ENCODE assay signal across 14 cellular contexts in the genomic region with DNA sequence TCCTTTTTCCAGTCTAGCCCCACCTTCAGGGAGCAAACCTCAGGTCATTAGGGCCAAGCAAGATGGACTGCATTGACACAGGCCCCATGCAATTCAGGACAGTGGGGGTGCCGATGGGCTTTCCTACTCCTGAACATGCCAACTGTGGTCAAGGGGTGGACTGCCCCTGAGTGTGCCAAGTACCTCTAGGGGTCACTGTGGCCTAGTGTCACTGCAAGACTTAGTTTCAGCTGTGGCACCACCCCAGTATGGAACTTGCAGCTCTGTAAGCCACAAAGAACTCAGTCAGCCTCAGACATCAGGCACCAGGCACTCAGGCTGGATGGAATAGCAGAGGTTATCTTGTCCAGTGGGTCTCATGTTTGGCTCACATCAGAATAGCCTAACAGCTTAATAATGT. TPM values are rescaled to one million over a fixed set of nuclear protein-coding genes. Genes with fewer than 3 reads are reported as not detected.
DNase-seq lines count a peak whose midpoint lies in the region; ATAC-seq and TF ChIP-seq lines count a peak whose summit lies in the region.
"Had no signal": no experiment of that assay in that cellular context is flagged by ENCODE, and none has a peak within 500 bp of the region (broad histone marks: within the 10 kb centered on the region; RNA-seq: fewer than 3 reads in every experiment).

No MANE protein-coding gene starts in this region.

- no peaks in the 10 kb centered on the region for H3K9me2 ChIP-seq in Loucy (replicated peaks; ENCODE audit: low read depth, low read length)

- no peaks in the 10 kb centered on the region for H3F3A ChIP-seq in Loucy (ENCODE audit: low read depth)

- TF ChIP-seq CTCF in GM12865 (IDR thresholded peaks at IDR 0.05; ENCODE audit: insufficient read depth, low read depth, low read length, missing control alignments) (peak; percentile 7), Loucy (conservative IDR thresholded peaks at IDR 0.05; ENCODE audit: low read length) (peak; percentile 61)

- no CpG with 5 or more reads among the region's 1 CpG for WGBS in mesendoderm (ENCODE audit: extremely low coverage, insufficient coverage, low lambda C conversion rate)
- 98 to 100% methylated on average over 1 of the region's 1 CpG for WGBS in aorta, 2 donors

- H3K4me2 ChIP-seq in Loucy (ENCODE audit: low read depth, low read length, poor library complexity, severe bottlenecking): no peak overlapping the region
- H3K4me2 ChIP-seq in mesendoderm (ENCODE audit: low read length): no peak overlapping the region

- no peak overlapping the region for H3K56ac ChIP-seq in mesendoderm (ENCODE audit: low read length)

- H2AK5ac ChIP-seq in mesendoderm (ENCODE audit: low read length): no peak overlapping the region

- no peak overlapping the region for H3K18ac ChIP-seq in mesendoderm (ENCODE audit: low read length)

- no peak overlapping the region for H3K27ac ChIP-seq in mesendoderm (ENCODE audit: low read depth, low read length)
- H3K27ac ChIP-seq in aorta (ENCODE audit: low read depth in 1 of 2, low read length in 2 of 2): no peak overlapping the region
- H3K27ac ChIP-seq: cardiac muscle cell, esophagus squamous epithelium had no signal

- peak; percentile 35 for DNase-seq in GM12865 (ENCODE audit: low read depth)
- DNase-seq in SW480 (ENCODE audit: low spot score): peak; percentile 59
- peak; percentile 75 for DNase-seq in mesendoderm
- DNase-seq in aorta: no peak
- DNase-seq in iPS-NIHi11 (ENCODE audit: low spot score): no peak
- DNase-seq: activated naive CD4-positive, alpha-beta T cell treated with Interleukin-2 at 50 U/mL for 16 hours; esophagus squamous epithelium; MG63; naive thymus-derived CD4-positive, alpha-beta T cell; NCI-H510A had no signal

- no peaks in the 10 kb centered on the region for H3K4me1 ChIP-seq in Loucy (ENCODE audit: insufficient read depth, low read length, poor library complexity, severe bottlenecking)
- H3K4me1 ChIP-seq in mesendoderm (ENCODE audit: control insufficient read depth, low read depth, low read length): peaks cover 3% of the 10 kb centered on the region
- H3K4me1 ChIP-seq in aorta (ENCODE audit: control insufficient read depth in 1 of 2, insufficient read depth in 2 of 2, low read length in 2 of 2): no peaks in the 10 kb centered on the region
- H3K4me1 ChIP-seq: esophagus squamous epithelium had no signal

- H2BK5ac ChIP-seq in mesendoderm (ENCODE audit: low read length): no peak overlapping the region

- no peak overlapping the region for H3K4ac ChIP-seq in mesendoderm (ENCODE audit: low read depth, low read length)

- ATAC-seq in GM18907 (IDR thresholded peaks at IDR 0.05; ENCODE audit: unreplicated experiment): no peak
- ATAC-seq in aorta (ENCODE audit: low FRiP score): no peak
- ATAC-seq in esophagus mucosa: no peak
- ATAC-seq: naive thymus-derived CD4-positive, alpha-beta T cell had no signal

- intact Hi-C loops in aorta (cut with DNase I): loop anchor here (10.0 kb wide), 2 partner anchors 316 to 476 kb away; no protein-coding TSS in a partner anchor

- peaks cover 29% of the 10 kb centered on the region; the same call in 1 of the 2 replicates for H3K36me3 ChIP-seq in Loucy (ENCODE audit: insufficient read depth, low read length)
- H3K36me3 ChIP-seq in mesendoderm (ENCODE audit: control insufficient read depth, insufficient read depth, low read length): peaks cover 2% of the 10 kb centered on the region
- peaks cover 4 to 6% of the 10 kb centered on the region in 2 donors for H3K36me3 ChIP-seq in aorta (ENCODE audit: control insufficient read depth in 1 of 2, insufficient read depth in 2 of 2, low read length in 1 of 2)
- H3K36me3 ChIP-seq: cardiac muscle cell had no signal

- no peaks in the 10 kb centered on the region for H3K79me1 ChIP-seq in mesendoderm (ENCODE audit: low read length)

- no peak overlapping the region for H2BK120ac ChIP-seq in mesendoderm (ENCODE audit: low read depth, low read length)

- no peak overlapping the region for H2AFZ ChIP-seq in Loucy (ENCODE audit: low read length)

- H3K4me3 ChIP-seq in GM12865 (ENCODE audit: low read depth, low read length) (no peak overlapping the region), Loucy (ENCODE audit: low read length, poor library complexity, severe bottlenecking) (no peak overlapping the region), mesendoderm (ENCODE audit: low read length) (no peak overlapping the region), aorta (ENCODE audit: low read length in 2 of 2) (no peak overlapping the region)
- H3K4me3 ChIP-seq: cardiac muscle cell, esophagus squamous epithelium, MG63 had no signal

- H3K79me2 ChIP-seq in Loucy (ENCODE audit: insufficient read depth, low read length): no peaks in the 10 kb centered on the region
- no peaks in the 10 kb centered on the region for H3K79me2 ChIP-seq in mesendoderm (ENCODE audit: control insufficient read depth, insufficient read depth, low read length)

- H4K5ac ChIP-seq in mesendoderm (ENCODE audit: low read length): no peak overlapping the region

- H3K9ac ChIP-seq in Loucy (ENCODE audit: low read depth, low read length, poor library complexity, severe bottlenecking) (no peak overlapping the region), mesendoderm (ENCODE audit: low read length) (no peak overlapping the region)

- no peaks in the 10 kb centered on the region for H4K20me1 ChIP-seq in Loucy (ENCODE audit: insufficient read depth, low read length, poor library complexity, severe bottlenecking)

- H2BK15ac ChIP-seq in mesendoderm (replicated peaks; ENCODE audit: low read depth): no peak overlapping the region

- H3K9me3 ChIP-seq in Loucy (ENCODE audit: insufficient read depth, low read depth, low read length) (no peaks in the 10 kb centered on the region), aorta (ENCODE audit: control insufficient read depth, low read length) (no peaks in the 10 kb centered on the region)
- H3K9me3 ChIP-seq: esophagus squamous epithelium, MG63 had no signal

- no peak overlapping the region for H4K8ac ChIP-seq in mesendoderm (ENCODE audit: low read depth, low read length)

- no peak overlapping the region for H3K23ac ChIP-seq in mesendoderm (ENCODE audit: low read length)

- H3K27me3 ChIP-seq in Loucy (ENCODE audit: insufficient read depth, low read length, poor library complexity, severe bottlenecking): no peaks in the 10 kb centered on the region
- no peaks in the 10 kb centered on the region for H3K27me3 ChIP-seq in mesendoderm (ENCODE audit: insufficient read depth, low read length, poor library complexity)
- no peaks in the 10 kb centered on the region for H3K27me3 ChIP-seq in aorta (ENCODE audit: control insufficient read depth in 1 of 2, insufficient read depth in 2 of 2, low read length in 1 of 2)
- H3K27me3 ChIP-seq: esophagus squamous epithelium, MG63 had no signal

RNA-seq across cellular contexts. Expression of a gene that starts 32.3 kb away (rescaled TPM):
- 6.9 TPM for polyA plus RNA-seq in mesendoderm (2013, experiment 1 of 2)
- polyA plus RNA-seq in mesendoderm (2013, experiment 2 of 2): 6.6 TPM
- total RNA-seq in aorta (10 to 100 TPM; 14.8 to 17.2 TPM), esophagus mucosa (3.5 TPM)
- polyA plus RNA-seq in aorta: 10 to 100 TPM in 1 of 2 donors, 1 to 10 TPM in 1; 5.8 to 10.4 TPM

Comparison
In these comparisons a context has a peak if more than half of its experiments do, and no peak if none do; other contexts are left out.
1. DNase-seq: peak in GM12865 (single experiment), SW480 (single experiment) and mesendoderm (single experiment); none in aorta (0 of 2) and iPS-NIHi11 (single experiment).